20 cellular contexts compared by ENCODE assay signal in the genomic region with DNA sequence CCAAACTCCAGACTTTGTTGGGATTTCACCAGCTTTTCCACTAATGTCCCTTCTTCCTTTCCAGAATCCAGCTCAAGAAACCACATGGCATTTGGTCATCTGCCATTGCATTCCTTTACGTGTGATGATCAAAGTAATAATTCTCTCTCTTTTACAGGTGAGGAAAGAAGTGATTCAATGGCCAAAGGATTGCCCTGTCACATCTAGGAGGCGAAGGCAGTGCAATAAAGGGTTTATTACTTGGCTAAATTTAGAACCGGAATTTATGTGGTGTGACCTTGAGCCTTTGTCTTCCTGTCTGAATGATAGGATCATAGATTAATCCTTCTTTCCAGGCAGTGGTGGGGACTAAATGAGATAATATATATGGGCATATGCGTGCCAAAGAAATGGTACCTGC. TPM values are rescaled to one million over a fixed set of nuclear protein-coding genes. Genes with fewer than 3 reads are reported as not detected.
DNase-seq lines count a peak whose midpoint lies in the region; TF ChIP-seq lines count a peak whose summit lies in the region.
"Had no signal": no experiment of that assay in that cellular context is flagged by ENCODE, and none has a peak within 500 bp of the region (broad histone marks: within the 10 kb centered on the region; RNA-seq: fewer than 3 reads in every experiment).

No MANE protein-coding gene starts in this region.

- H3K27me3 Mint-ChIP-seq in progenitor cell of endocrine pancreas = no peaks in the 10 kb centered on the region

- no peaks in the 10 kb centered on the region for H3K36me3 Mint-ChIP-seq in progenitor cell of endocrine pancreas (ENCODE audit: insufficient read depth)
- H3K36me3 Mint-ChIP-seq: CD4-positive, alpha-beta memory T cell had no signal

- DNase-seq in ACHN = peak; percentile 35
- peak; percentile 61 for DNase-seq in LoVo (ENCODE audit: low spot score)
- peak; percentile 29 for DNase-seq in astrocyte of the hippocampus (ENCODE audit: low read depth, low spot score)
- DNase-seq in renal cortical epithelial cell (ENCODE audit: low read depth) = peak; percentile 45
- DNase-seq in NCI-H510A (lab: John Stamatoyannopoulos, UW) = no peak
- no peak for DNase-seq in nucleus accumbens (lab: John Stamatoyannopoulos, UW)
- DNase-seq in progenitor cell of endocrine pancreas (ENCODE audit: low spot score, unreplicated experiment) = no peak
- DNase-seq: 8988T; CD4-positive, alpha-beta memory T cell; COR-L47; DMS 273 treated with DMSO at 0.1 percent for 48 hours; DMS79; GF-D8; GOT3; Karpas-422; MG63; NCI-H2029; NCI-H446 treated with DMSO at 0.1 percent for 48 hours; NCI-H526 treated with DMSO at 0.1 percent for 48 hours; SHP77 had no signal

- in situ Hi-C loops in ACHN (cut with HindIII; ENCODE audit: low pct_ligation_motif_present, low pct_unique_long_range_greater_than_20kb, low sequenced_read_pairs) = no loop called here

- H3K9me3 Mint-ChIP-seq in progenitor cell of endocrine pancreas (ENCODE audit: low read depth) = no peaks in the 10 kb centered on the region

- TF ChIP-seq CTCF in progenitor cell of endocrine pancreas (IDR thresholded peaks at IDR 0.05; ENCODE audit: unreplicated experiment) = no peak

- peaks cover 8% of the 10 kb centered on the region for H3K4me1 Mint-ChIP-seq in progenitor cell of endocrine pancreas (ENCODE audit: low read depth)
- H3K4me1 Mint-ChIP-seq: CD4-positive, alpha-beta memory T cell had no signal

- H3K4me3 Mint-ChIP-seq in progenitor cell of endocrine pancreas (ENCODE audit: low read depth) = no peak overlapping the region
- H3K4me3 Mint-ChIP-seq: CD4-positive, alpha-beta memory T cell had no signal

- H3K27ac Mint-ChIP-seq in progenitor cell of endocrine pancreas = no peak overlapping the region
- H3K27ac Mint-ChIP-seq: CD4-positive, alpha-beta memory T cell had no signal

RNA-seq across cellular contexts. Expression of a gene that starts 58.3 kb away (rescaled TPM):
- total RNA-seq in renal cortical epithelial cell (1.4 and 4.2 TPM in 2 replicates), progenitor cell of endocrine pancreas (19.8 and 21.3 TPM in 2 replicates)
- total RNA-seq: CD4-positive, alpha-beta memory T cell had no signal

Comparison
In these comparisons a context has a peak if more than half of its experiments do, and no peak if none do; other contexts are left out.
1. DNase-seq: peak in ACHN (single experiment), LoVo (single experiment), astrocyte of the hippocampus (single experiment) and renal cortical epithelial cell (single experiment); none in NCI-H510A (single experiment), nucleus accumbens (0 of 56) and progenitor cell of endocrine pancreas (single experiment).